Comparison of ENCODE assay signal across 8 cellular contexts in genomic region chr6:30060634-30060981, GRCh38. TPM values are rescaled to one million over a fixed set of nuclear protein-coding genes. Genes with fewer than 3 reads are reported as not detected.
DNase-seq lines count a peak whose midpoint lies in the region; ATAC-seq, FAIRE-seq and TF ChIP-seq lines count a peak whose summit lies in the region.

No MANE protein-coding gene starts in this region.

- H3K4me3 ChIP-seq in CD4-positive, alpha-beta memory T cell (ENCODE audit: low read length in 2 of 2): peak overlapping the region; percentile 62 to 96
- H3K4me3 ChIP-seq in MM.1S (ENCODE audit: low read length): peak overlapping the region; percentile 96
- peak overlapping the region; percentile 84 for H3K4me3 ChIP-seq in astrocyte of the cerebellum (ENCODE audit: low read depth, low read length)
- peak overlapping the region; percentile 62 to 75 for H3K4me3 ChIP-seq in small intestine (ENCODE audit: low read depth in 1 of 2, low read length in 2 of 2)

- peaks cover 38 to 52% of the 10 kb centered on the region in 2 donors for H3K36me3 Mint-ChIP-seq in CD4-positive, alpha-beta memory T cell

- H3K9me3 Mint-ChIP-seq in CD4-positive, alpha-beta memory T cell: no peaks in the 10 kb centered on the region

- H3K36me3 ChIP-seq in CD4-positive, alpha-beta memory T cell (ENCODE audit: insufficient read depth, low read length): peaks cover 24% of the 10 kb centered on the region
- H3K36me3 ChIP-seq in MM.1S (replicated peaks; ENCODE audit: insufficient read depth, low read length) (no peaks in the 10 kb centered on the region), small intestine (ENCODE audit: control insufficient read depth in 2 of 2, insufficient read depth in 2 of 2, low read length in 2 of 2) (peaks cover 0 to 3% of the 10 kb centered on the region in 2 donors)

- H3K9ac ChIP-seq in MM.1S (ENCODE audit: low read length): peak overlapping the region; percentile 82

- no peak for FAIRE-seq in small intestine (lab: Jason Lieb, UNC)

- H3K79me2 ChIP-seq in MM.1S (ENCODE audit: low read length): peaks cover 25% of the 10 kb centered on the region

- H3F3A ChIP-seq in MM.1S (ENCODE audit: insufficient read depth, low read length): peaks cover 2% of the 10 kb centered on the region; the same call in 1 of the 2 replicates

- peak overlapping the region; percentile 97 to 100 (median 99) for H3K27ac Mint-ChIP-seq in CD4-positive, alpha-beta memory T cell

- no peaks in the 10 kb centered on the region for H3K9me3 ChIP-seq in CD4-positive, alpha-beta memory T cell (ENCODE audit: control insufficient read depth in 1 of 2, low read length in 2 of 2)
- H3K9me3 ChIP-seq in MM.1S (replicated peaks; ENCODE audit: insufficient read depth, low read length) (no peaks in the 10 kb centered on the region), small intestine (ENCODE audit: control insufficient read depth, low read depth) (no peaks in the 10 kb centered on the region)

- H4K20me1 ChIP-seq in MM.1S (ENCODE audit: insufficient read depth, low read length): no peaks in the 10 kb centered on the region

- CTCF ChIA-PET in CD4-positive, alpha-beta memory T cell (lab: Charles Lee; ENCODE audit: partially characterized antibody): interaction anchor here (1.2 to 4.8 kb wide), 5 partner anchors 15 to 212 kb away, joined by 3 to 29 read pairs (median 5); no protein-coding TSS in a partner anchor

- H3K4me3 Mint-ChIP-seq in CD4-positive, alpha-beta memory T cell: peak overlapping the region; percentile 96 to 99 (median 98)

- peak overlapping the region; percentile 99 for H2AFZ ChIP-seq in MM.1S (ENCODE audit: low read length)

- no peaks in the 10 kb centered on the region for H3K27me3 Mint-ChIP-seq in CD4-positive, alpha-beta memory T cell

- TF ChIP-seq CTCF in MM.1S (IDR thresholded peaks at IDR 0.05; ENCODE audit: low read length): no peak
- TF ChIP-seq CTCF in astrocyte of the cerebellum (IDR thresholded peaks at IDR 0.05; ENCODE audit: low read depth, low read length, missing control alignments): no peak

- H3K4me1 ChIP-seq in CD4-positive, alpha-beta memory T cell (ENCODE audit: insufficient read depth, low read length): peaks cover 34% of the 10 kb centered on the region
- H3K4me1 ChIP-seq in MM.1S (ENCODE audit: low read length): peaks cover 10% of the 10 kb centered on the region
- H3K4me1 ChIP-seq in small intestine (ENCODE audit: control insufficient read depth in 2 of 2, insufficient read depth in 1 of 2, low read depth in 1 of 2, low read length in 1 of 2): peaks cover 2 to 8% of the 10 kb centered on the region in 2 donors

- H3K4me1 Mint-ChIP-seq in CD4-positive, alpha-beta memory T cell: peaks cover 12 to 42% (median 24%) of the 10 kb centered on the region in 4 donors

- intact Hi-C loops in CD4-positive, alpha-beta memory T cell (cut with micrococcal nuclease): no loop called here

- H3K27me3 ChIP-seq in CD4-positive, alpha-beta memory T cell (ENCODE audit: insufficient read depth, low read length): no peaks in the 10 kb centered on the region
- no peaks in the 10 kb centered on the region for H3K27me3 ChIP-seq in MM.1S (replicated peaks; ENCODE audit: insufficient read depth, low read length)
- H3K27me3 ChIP-seq in small intestine (ENCODE audit: control insufficient read depth in 2 of 2, insufficient read depth in 2 of 2, low read length in 2 of 2): no peaks in the 10 kb centered on the region

- H3K27ac ChIP-seq in CD4-positive, alpha-beta memory T cell (ENCODE audit: low read depth, low read length): peak overlapping the region; percentile 92
- H3K27ac ChIP-seq in MM.1S (ENCODE audit: low read length) (peak overlapping the region; percentile 35; the same call in 1 of the 2 replicates), small intestine (ENCODE audit: low read depth in 1 of 2, low read length in 1 of 2) (peak overlapping the region; percentile 55 to 97)

- POLR2A ChIA-PET in CD4-positive, alpha-beta memory T cell (lab: Charles Lee; ENCODE audit: partially characterized antibody): interaction anchor here (0.9 to 4.4 kb wide), 15 partner anchors 11 to 428 kb away, joined by 3 to 31 read pairs (median 8); partner anchors contain the start of genes GABBR1, RNF39, TRIM26 and TRIM39

- peak; percentile 19 for ATAC-seq in GM19467 (IDR thresholded peaks at IDR 0.05; ENCODE audit: unreplicated experiment)

- H3K4me2 ChIP-seq in MM.1S (ENCODE audit: low read depth, low read length): peak overlapping the region; percentile 91

- peak in 1 of 5 donors; percentile 76 for DNase-seq in CD4-positive, alpha-beta memory T cell
- DNase-seq in MM.1S: peak; percentile 18
- no peak for DNase-seq in astrocyte of the cerebellum (ENCODE audit: low read depth)
- DNase-seq in iPS-NIHi11 (ENCODE audit: low spot score): peak; percentile 13
- no peak for DNase-seq in small intestine
- no peak for DNase-seq in NCI-H1436 treated with DMSO at 0.1 percent for 48 hours (lab: John Stamatoyannopoulos, UW)
- no peak for DNase-seq in GM19238 (ENCODE audit: insufficient read length, low spot score)

- in situ Hi-C loops in astrocyte of the cerebellum (cut with HindIII; ENCODE audit: low sequenced_read_pairs): loop anchor here (25.0 kb wide), 1 partner anchor 1298 kb away; no protein-coding TSS in a partner anchor

- WGBS in small intestine, 3 donors: 0 to 1% (median 0%) methylated on average over 20 of the region's 20 CpGs

- no peaks in the 10 kb centered on the region for H3K9me2 ChIP-seq in MM.1S (replicated peaks; ENCODE audit: insufficient read depth, low read length)

RNA-seq across cellular contexts. Expression of gene POLR1H, which starts 0.5 kb away (rescaled TPM):
- 10 to 100 TPM; 47.2 to 50.0 TPM for total RNA-seq in CD4-positive, alpha-beta memory T cell
- 100 to 1,000 TPM in 1 of 2 donors, 10 to 100 TPM in 1; 65.7 to 109 TPM for polyA plus RNA-seq in CD4-positive, alpha-beta memory T cell
- polyA plus RNA-seq in small intestine: 10 to 100 TPM; 42.7 to 78.4 (median 57.5) TPM

RNA-seq across cellular contexts. Expression of gene PPP1R11, which starts 6.4 kb away (rescaled TPM):
- total RNA-seq in CD4-positive, alpha-beta memory T cell: 10 to 100 TPM; 65.2 to 66.2 TPM
- polyA plus RNA-seq in CD4-positive, alpha-beta memory T cell: 100 to 1,000 TPM; 114 to 134 TPM
- polyA plus RNA-seq in small intestine: 100 to 1,000 TPM in 2 of 3 donors, 10 to 100 TPM in 1; 71.8 to 111 (median 108) TPM

RNA-seq across cellular contexts. Expression of gene RNF39, which starts 15.0 kb away (rescaled TPM):
- not detected for total RNA-seq in CD4-positive, alpha-beta memory T cell
- polyA plus RNA-seq in CD4-positive, alpha-beta memory T cell: under 1 TPM in 1 of 2 donors, not detected in 1; 0.21 TPM
- under 1 TPM; 0.18 to 0.27 (median 0.22) TPM for polyA plus RNA-seq in small intestine

RNA-seq across cellular contexts. Expression of gene TRIM31, which starts 52.3 kb away (rescaled TPM):
- under 1 TPM in 1 of 2 experiments, not detected in 1; 0.20 TPM for total RNA-seq in CD4-positive, alpha-beta memory T cell
- under 1 TPM; 0.11 to 0.21 TPM for polyA plus RNA-seq in CD4-positive, alpha-beta memory T cell
- 10 to 100 TPM in 2 of 3 donors, 1 to 10 TPM in 1; 5.2 to 41.6 (median 37.8) TPM for polyA plus RNA-seq in small intestine

Comparison
In these comparisons a context has a peak if more than half of its experiments do, and no peak if none do; other contexts are left out.
1. DNase-seq: peak in MM.1S (single experiment) and iPS-NIHi11 (single experiment); none in astrocyte of the cerebellum (single experiment), small intestine (single experiment), NCI-H1436 treated with DMSO at 0.1 percent for 48 hours (single experiment) and GM19238 (single experiment).
2. H3K27ac ChIP-seq: peak in every context shown above with its lines; median percentile 92 in CD4-positive, alpha-beta memory T cell; 76 in small intestine; 35 in MM.1S.
3. Peak in every context shown above with its lines, with median percentiles within 50 percentile points of each other: H3K4me3 ChIP-seq.